27 cellular contexts compared by ENCODE assay signal in genomic region chr15:60797444-60798040, GRCh38.
DNase-seq lines count a peak whose midpoint lies in the region; ATAC-seq, FAIRE-seq and TF ChIP-seq lines count a peak whose summit lies in the region.
"Had no signal": no experiment of that assay in that cellular context is flagged by ENCODE, and none has a peak within 500 bp of the region (broad histone marks: within the 10 kb centered on the region; RNA-seq: fewer than 3 reads in every experiment).

No MANE protein-coding gene starts in this region.

- peak; percentile 45 for FAIRE-seq in GM12891 (lab: Jason Lieb, UNC)
- FAIRE-seq: D721Med, G401.6, GM12878, TTC549 had no signal

- DNase-seq in stimulated activated CD4-positive, alpha-beta T cell treated with anti-CD3 and anti-CD28 coated beads, Interleukin-1b, Interleukin-23, amount 100 ng/mL, for 48 hours = peak; percentile 43
- DNase-seq in stimulated activated CD4-positive, alpha-beta T cell treated with anti-CD3 and anti-CD28 coated beads, Interleukin-4, amount 100 ng/mL, for 4 hours = no peak
- DNase-seq in GM12891 (ENCODE audit: insufficient read length, low spot score) (no peak), middle frontal gyrus (ENCODE audit: extremely low spot score, low spot score) (no peak), NCI-H82 (lab: John Stamatoyannopoulos, UW) (no peak)
- DNase-seq in stimulated activated effector memory CD8-positive, alpha-beta T cell treated with anti-CD3 and anti-CD28 coated beads, Interleukin-12 subunit alpha, Interleukin-12 subunit beta, amount 100 ng/mL, for 72 hours (ENCODE audit: low spot score in 2 of 2) = peak in 1 of 2 donors; percentile 66
- no peak for DNase-seq in activated CD4-positive, alpha-beta T cell treated with anti-CD3 and anti-CD28 coated beads for 4 hours
- DNase-seq: activated CD4-positive, alpha-beta T cell treated with anti-CD3 and anti-CD28 coated beads, Interleukin-2, amount 50 U/mL, for 4 hours; central memory CD4-positive, alpha-beta T cell; effector CD4-positive, alpha-beta T cell; esophagus squamous epithelium; H7; left lung; NCI-H1105; NCI-H2107; NCI-H510A treated with DMSO at 0.1 percent for 48 hours; retina; stimulated activated naive B cell treated with anti-CD40 and anti-IgM and Interleukin-4, amounts not matched to agents 10 μg/mL and 1 μg/mL and 100 μg/mL, for 72 hours; upper lobe of left lung had no signal

- peak overlapping the region; percentile 17 for H3K4me3 Mint-ChIP-seq in stimulated activated effector memory CD8-positive, alpha-beta T cell treated with anti-CD3 and anti-CD28 coated beads, Interleukin-12 subunit alpha, Interleukin-12 subunit beta, amount 100 ng/mL, for 72 hours
- H3K4me3 Mint-ChIP-seq: B cell; stimulated activated naive B cell treated with anti-CD40 and anti-IgM and Interleukin-4, amounts not matched to agents 10 μg/mL and 1 μg/mL and 100 μg/mL, for 72 hours had no signal

- no peak for TF ChIP-seq POLR2A in GM12891 (IDR thresholded peaks at IDR 0.05; ENCODE audit: low read depth, low read length)

- H3K27ac ChIP-seq in cingulate gyrus (ENCODE audit: low read depth, low read length) = peak overlapping the region; percentile 19
- H3K27ac ChIP-seq: left lung, RWPE1, upper lobe of left lung had no signal

- no peaks in the 10 kb centered on the region for H3K36me3 Mint-ChIP-seq in stimulated activated effector memory CD8-positive, alpha-beta T cell treated with anti-CD3 and anti-CD28 coated beads, Interleukin-12 subunit alpha, Interleukin-12 subunit beta, amount 100 ng/mL, for 72 hours
- H3K36me3 Mint-ChIP-seq: stimulated activated naive B cell treated with anti-CD40 and anti-IgM and Interleukin-4, amounts not matched to agents 10 μg/mL and 1 μg/mL and 100 μg/mL, for 72 hours had no signal

- H3K4me1 Mint-ChIP-seq in stimulated activated effector memory CD8-positive, alpha-beta T cell treated with anti-CD3 and anti-CD28 coated beads, Interleukin-12 subunit alpha, Interleukin-12 subunit beta, amount 100 ng/mL, for 72 hours = peaks cover 56% of the 10 kb centered on the region

- no peaks in the 10 kb centered on the region for H3K9me3 Mint-ChIP-seq in stimulated activated effector memory CD8-positive, alpha-beta T cell treated with anti-CD3 and anti-CD28 coated beads, Interleukin-12 subunit alpha, Interleukin-12 subunit beta, amount 100 ng/mL, for 72 hours

- H3K27ac Mint-ChIP-seq in stimulated activated effector memory CD8-positive, alpha-beta T cell treated with anti-CD3 and anti-CD28 coated beads, Interleukin-12 subunit alpha, Interleukin-12 subunit beta, amount 100 ng/mL, for 72 hours = no peak overlapping the region
- H3K27ac Mint-ChIP-seq: activated T-helper 2 cell treated with anti-CD3 and anti-CD28 coated beads, Interferon-gamma antibody, Interleukin-2, Interleukin-4, amounts not matched to agents 10 μg/mL and 5 μg/mL and 100 μg/mL, durations not matched to agents 14 hours and 24 hours and 36 hours; B cell; stimulated activated naive B cell treated with anti-CD40 and anti-IgM and Interleukin-4, amounts not matched to agents 10 μg/mL and 1 μg/mL and 100 μg/mL, for 72 hours had no signal

- peak; percentile 27 for ATAC-seq in stimulated activated effector memory CD8-positive, alpha-beta T cell treated with anti-CD3 and anti-CD28 coated beads, Interleukin-12 subunit alpha, Interleukin-12 subunit beta, amount 100 ng/mL, for 72 hours
- ATAC-seq: GM12878; stimulated activated naive B cell treated with anti-CD40 and anti-IgM and Interleukin-4, amounts not matched to agents 10 μg/mL and 1 μg/mL and 100 μg/mL, for 72 hours had no signal

TF ChIP-seq in GM12891, 5 proteins besides CTCF, POLR2A, EP300 and RAD21:
- TF ChIP-seq POU2F2 (IDR thresholded peaks at IDR 0.05; ENCODE audit: low read depth, low read length) = no peak
- no peak for TF ChIP-seq SPI1 (IDR thresholded peaks at IDR 0.05; ENCODE audit: low read depth, low read length)
- TF ChIP-seq PAX5 (IDR thresholded peaks at IDR 0.05; ENCODE audit: insufficient read depth, low read length, severe bottlenecking) = no peak
- TF ChIP-seq TAF1 (IDR thresholded peaks at IDR 0.05; ENCODE audit: low read depth, low read length) = no peak
- no peak for TF ChIP-seq POLR2AphosphoS5 (IDR thresholded peaks at IDR 0.05; ENCODE audit: low read depth, low read length)
